In genomic region chr17:61416540-61417363, GRCh38 we compare ENCODE assay signal across 1 cellular context.
TF ChIP-seq lines count a peak whose summit lies in the region.

No MANE protein-coding gene starts in this region.

TF ChIP-seq in K562, 482 proteins besides CTCF, POLR2A, EP300 and RAD21 (continued from another document and continues in another):
- no peak for TF ChIP-seq HMBOX1 (IDR thresholded peaks at IDR 0.05)
- no peak for TF ChIP-seq ATF2 (CRISPR knock-in tag; IDR thresholded peaks at IDR 0.05)
- no peak for TF ChIP-seq KLF6 (CRISPR knock-in tag; IDR thresholded peaks at IDR 0.05; ENCODE audit: borderline replicate concordance)
- no peak for TF ChIP-seq RBM15 (IDR thresholded peaks at IDR 0.05; ENCODE audit: insufficient read depth, low read length)
- TF ChIP-seq MAZ (CRISPR knock-in tag; conservative IDR thresholded peaks at IDR 0.05 in 1 of 2, IDR thresholded peaks at IDR 0.05 in 1 of 2) = peak in 1 of 2 experiments; percentile 53; a peak in 1 of 4 replicates
- no peak for TF ChIP-seq SLC30A9 (CRISPR knock-in tag; IDR thresholded peaks at IDR 0.05)
- no peak for TF ChIP-seq ZNF561 (CRISPR knock-in tag; conservative IDR thresholded peaks at IDR 0.05)
- TF ChIP-seq ATF1 (CRISPR knock-in tag; IDR thresholded peaks at IDR 0.05) = no peak
- peak; percentile 20; the same call in 1 of the 2 replicates for TF ChIP-seq ATF1 (tag; IDR thresholded peaks at IDR 0.05)
- TF ChIP-seq CHCHD3 (CRISPR knock-in tag; IDR thresholded peaks at IDR 0.05) = no peak
- peak; percentile 41; the same call in 1 of the 2 replicates for TF ChIP-seq ZBTB2 (IDR thresholded peaks at IDR 0.05)
- TF ChIP-seq CSDE1 (IDR thresholded peaks at IDR 0.05) = no peak
- no peak for TF ChIP-seq ZNF174 (CRISPR knock-in tag; IDR thresholded peaks at IDR 0.05)
- TF ChIP-seq CXXC5 (CRISPR knock-in tag; IDR thresholded peaks at IDR 0.05) = no peak
- 0 out of 2 replicates have a peak, but pooled peaks have one; percentile 33 for TF ChIP-seq CREM (IDR thresholded peaks at IDR 0.05; ENCODE audit: low read depth)
- no peak for TF ChIP-seq TARDBP (IDR thresholded peaks at IDR 0.05)
- peak; percentile 48; the same call in 1 of the 2 replicates for TF ChIP-seq KLF16 (IDR thresholded peaks at IDR 0.05)
- TF ChIP-seq MTF1 (CRISPR knock-in tag; IDR thresholded peaks at IDR 0.05; ENCODE audit: borderline replicate concordance) = no peak
- 0 out of 2 replicates have a peak, but pooled peaks have one; percentile 56 for TF ChIP-seq XRCC5 (IDR thresholded peaks at IDR 0.05; ENCODE audit: low read depth, low read length)
- TF ChIP-seq ATF7 (IDR thresholded peaks at IDR 0.05) = peak; percentile 36; the same call in 1 of the 2 replicates
- TF ChIP-seq MEIS2 (IDR thresholded peaks at IDR 0.05; ENCODE audit: partially characterized antibody) = peak; percentile 67
- no peak for TF ChIP-seq RFX5 (IDR thresholded peaks at IDR 0.05; ENCODE audit: low read depth, low read length)
- TF ChIP-seq HDAC3 (IDR thresholded peaks at IDR 0.05; ENCODE audit: borderline replicate concordance, partially characterized antibody) = no peak
- TF ChIP-seq NFRKB (IDR thresholded peaks at IDR 0.05; ENCODE audit: low read depth) = no peak
- TF ChIP-seq PTBP1 (IDR thresholded peaks at IDR 0.05; ENCODE audit: low read depth, low read length) = no peak
- peak in 1 of 3 experiments; percentile 85; a peak in 2 of 6 replicates for TF ChIP-seq ZBTB11 (CRISPR knock-in tag; IDR thresholded peaks at IDR 0.05)
- TF ChIP-seq ILF3 (IDR thresholded peaks at IDR 0.05; ENCODE audit: borderline replicate concordance) = no peak
- no peak for TF ChIP-seq BMI1 (IDR thresholded peaks at IDR 0.05; ENCODE audit: low read length)
- peak; percentile 16 for TF ChIP-seq ZFP36 (IDR thresholded peaks at IDR 0.05; ENCODE audit: low read depth, low read length, partially characterized antibody)
- TF ChIP-seq NR2C2 (CRISPR knock-in tag; IDR thresholded peaks at IDR 0.05) = no peak
- peak; percentile 42; the same call in 1 of the 2 replicates for TF ChIP-seq NR2C2 (tag; IDR thresholded peaks at IDR 0.05)
- TF ChIP-seq JUND (IDR thresholded peaks at IDR 0.05; ENCODE audit: borderline replicate concordance, low read depth, low read length) = 0 out of 2 replicates have a peak, but pooled peaks have one; percentile 8
- no peak; the same call in 2 of the 3 replicates for TF ChIP-seq JUND (tag; IDR thresholded peaks at IDR 0.05; ENCODE audit: borderline replicate concordance, low read depth, low read length)
- TF ChIP-seq SRSF1 (IDR thresholded peaks at IDR 0.05; ENCODE audit: low read depth, low read length) = no peak
- TF ChIP-seq ZNF347 (CRISPR knock-in tag; IDR thresholded peaks at IDR 0.05; ENCODE audit: low read depth) = no peak
- TF ChIP-seq E2F6 (IDR thresholded peaks at IDR 0.05; ENCODE audit: borderline replicate concordance in 1 of 2, extremely low read depth in 1 of 2, insufficient read depth in 1 of 2, insufficient read length in 1 of 2, low read depth in 1 of 2, low read length in 1 of 2, poor library complexity in 1 of 2, severe bottlenecking in 1 of 2) = peak in 1 of 2 experiments; percentile 33
- no peak for TF ChIP-seq NR2C1 (IDR thresholded peaks at IDR 0.05)
- no peak for TF ChIP-seq NR2C1 (tag; IDR thresholded peaks at IDR 0.05)
- no peak for TF ChIP-seq ZNF407 (IDR thresholded peaks at IDR 0.05; ENCODE audit: low read depth)
- peak; percentile 51 for TF ChIP-seq DEAF1 (CRISPR knock-in tag; IDR thresholded peaks at IDR 0.05)
- TF ChIP-seq FOXJ2 (tag; IDR thresholded peaks at IDR 0.05) = no peak
- TF ChIP-seq SP2 (IDR thresholded peaks at IDR 0.05; ENCODE audit: extremely low read depth, low read depth, low read length, poor library complexity, severe bottlenecking) = no peak
- TF ChIP-seq HOXB6 (CRISPR knock-in tag; IDR thresholded peaks at IDR 0.05; ENCODE audit: borderline replicate concordance) = no peak
- TF ChIP-seq RB1 (IDR thresholded peaks at IDR 0.05; ENCODE audit: low read depth) = no peak
- TF ChIP-seq FOXP4 (CRISPR knock-in tag; IDR thresholded peaks at IDR 0.05; ENCODE audit: borderline replicate concordance) = no peak
- TF ChIP-seq ZNF12 (CRISPR knock-in tag; IDR thresholded peaks at IDR 0.05) = no peak
- TF ChIP-seq RHOXF2B (CRISPR knock-in tag; conservative IDR thresholded peaks at IDR 0.05) = no peak
- TF ChIP-seq MAFF (IDR thresholded peaks at IDR 0.05; ENCODE audit: low read length) = no peak
